ENCODE assay signal across 11 cellular contexts in genomic region chr7:127619681-127620405, GRCh38. TPM values are rescaled to one million over a fixed set of nuclear protein-coding genes. Genes with fewer than 3 reads are reported as not detected.
DNase-seq lines count a peak whose midpoint lies in the region; ATAC-seq, FAIRE-seq and TF ChIP-seq lines count a peak whose summit lies in the region.
"Had no signal": no experiment of that assay in that cellular context is flagged by ENCODE, and none has a peak within 500 bp of the region (broad histone marks: within the 10 kb centered on the region; RNA-seq: fewer than 3 reads in every experiment).

No MANE protein-coding gene starts in this region.

- no peak overlapping the region for H4K8ac ChIP-seq in H1 (ENCODE audit: extremely low read depth, insufficient read depth, low read length)

- no peak overlapping the region; a peak in 1 of 7 replicates for H3K9ac ChIP-seq in H1 (replicated peaks in 1 of 4; ENCODE audit: extremely low read depth in 1 of 4, low read depth in 3 of 4, low read length in 3 of 4)

- POLR2A ChIA-PET in H1 (lab: Charles Lee; ENCODE audit: partially characterized antibody) = interaction anchor here (0.6 to 2.1 kb wide), 7 partner anchors 9 to 44 kb away, joined by 4 to 14 read pairs (median 5); partner anchors contain the start of genes ARF5 and FSCN3

- no peaks in the 10 kb centered on the region for H3K79me1 ChIP-seq in H1 (ENCODE audit: low read depth, low read length)

- no peak overlapping the region for H4K5ac ChIP-seq in H1 (ENCODE audit: insufficient read length, low read depth, low read length)

- TF ChIP-seq RAD21 in H1 (IDR thresholded peaks at IDR 0.05 in 1 of 2, conservative IDR thresholded peaks at IDR 0.05 in 1 of 2; ENCODE audit: low read depth in 2 of 2, low read length in 2 of 2) = peak; percentile 16 to 33; a peak in 3 of 4 replicates

- ATAC-seq in pancreas = peak in 3 of 4 donors; percentile 34 to 76 (median 55)

- no peak overlapping the region for H2BK12ac ChIP-seq in H1 (ENCODE audit: low read depth, low read length)

- no peak overlapping the region for H3K56ac ChIP-seq in H1 (replicated peaks; ENCODE audit: insufficient read length, low read depth, low read length)

- 0 out of 3 replicates have a peak, but pooled peaks of 1 of the 2 experiments have one; percentile 24 for TF ChIP-seq POLR2A in H1 (IDR thresholded peaks at IDR 0.05; ENCODE audit: control extremely low read depth in 1 of 2, low read depth in 2 of 2, low read length in 2 of 2)

- no peak overlapping the region for H3K14ac ChIP-seq in H1 (ENCODE audit: insufficient read length)

- intact Hi-C loops in pancreas (cut with DNase I) = no loop called here

- H3K23me2 ChIP-seq in H1 (ENCODE audit: low read depth, low read length) = peaks cover 15% of the 10 kb centered on the region

- DNase-seq in NCI-H1092 treated with DMSO at 0.1 percent for 48 hours (lab: John Stamatoyannopoulos, UW) (peak; percentile 10), NCI-H1092 (lab: John Stamatoyannopoulos, UW) (no peak), H1 (ENCODE audit: low read depth in 1 of 2, low spot score in 2 of 2) (no peak), pancreas (no peak), NOMO-1 treated with dmso at 0.1 percent for 144 hours (lab: John Stamatoyannopoulos, UW; ENCODE audit: unreplicated experiment) (no peak), HuH-7.5 (ENCODE audit: low spot score) (no peak)
- DNase-seq: activated CD4-positive, alpha-beta T cell treated with anti-CD3 and anti-CD28 coated beads for 4 hours; erythroblast; islet precursor cell had no signal

- H3K4me3 ChIP-seq in H1 (ENCODE audit: extremely low read depth in 1 of 4, insufficient read depth in 2 of 4, low read depth in 3 of 4, low read length in 4 of 4) (peak overlapping the region; percentile 46 to 79 (median 70)), pancreas (no peak overlapping the region)

- H3K4me2 ChIP-seq in H1 (ENCODE audit: insufficient read depth in 1 of 2, low read depth in 2 of 2, low read length in 2 of 2) = peak overlapping the region; percentile 96 to 99

- no peak overlapping the region; the same call in 1 of the 2 replicates for H2BK5ac ChIP-seq in H1 (ENCODE audit: low read depth, low read length)

- H3K4ac ChIP-seq in H1 (replicated peaks; ENCODE audit: insufficient read length, low read depth, low read length) = no peak overlapping the region

- no peaks in the 10 kb centered on the region for H3K9me3 ChIP-seq in H1 (ENCODE audit: insufficient read depth in 2 of 2, low read depth in 1 of 2, low read length in 1 of 2)
- H3K9me3 ChIP-seq in pancreas = no peaks in the 10 kb centered on the region

- no peak overlapping the region for H2BK120ac ChIP-seq in H1 (replicated peaks; ENCODE audit: low read depth, low read length)

- TF ChIP-seq CTCF in H1 (IDR thresholded peaks at IDR 0.05; ENCODE audit: control extremely low read depth in 1 of 3, insufficient read depth in 1 of 3, low read depth in 1 of 3, low read length in 3 of 3) (peak; percentile 26 to 38 (median 36)), pancreas (IDR thresholded peaks at IDR 0.05) (no peak)

- no peak overlapping the region for H2AK5ac ChIP-seq in H1 (ENCODE audit: low read depth, low read length)

- peak overlapping the region; percentile 78 for H3K18ac ChIP-seq in H1 (ENCODE audit: extremely low read depth, low read length)

- H3K79me2 ChIP-seq in H1 (ENCODE audit: control insufficient read depth in 1 of 2, insufficient read depth in 2 of 2, low read length in 2 of 2) = no peaks in the 10 kb centered on the region

- CTCF ChIA-PET in H1 (lab: Charles Lee; ENCODE audit: partially characterized antibody) = interaction anchor here (0.7 to 9.2 kb wide), 23 partner anchors 8 to 316 kb away, joined by 3 to 115 read pairs (median 3); partner anchors contain the start of genes ARF5 and GCC1

- no peak overlapping the region for H3K23ac ChIP-seq in H1 (ENCODE audit: insufficient read length)

- H4K20me1 ChIP-seq in H1 (replicated peaks in 1 of 2; ENCODE audit: control insufficient read depth in 1 of 2, insufficient read depth in 2 of 2, low read length in 2 of 2) = no peaks in the 10 kb centered on the region

- H2BK20ac ChIP-seq in H1 (ENCODE audit: low read length) = no peak overlapping the region

- H3K27me3 ChIP-seq in H1 (replicated peaks in 1 of 4; ENCODE audit: control insufficient read depth in 3 of 4, extremely low read depth in 1 of 4, insufficient read depth in 3 of 4, low read length in 3 of 4) = peaks cover 9 to 31% (median 20%) of the 10 kb centered on the region in 4 experiments; a peak in 6 of 7 replicates
- H3K27me3 ChIP-seq in pancreas = peaks cover 0 to 8% (median 0%) of the 10 kb centered on the region in 4 donors

- no peak for TF ChIP-seq EP300 in H1 (IDR thresholded peaks at IDR 0.05; ENCODE audit: borderline replicate concordance in 1 of 2, low read depth in 2 of 2, low read length in 2 of 2)

- H3K36me3 ChIP-seq in H1 (ENCODE audit: control insufficient read depth in 2 of 4, insufficient read depth in 4 of 4, low read length in 3 of 4) (no peaks in the 10 kb centered on the region), pancreas (no peaks in the 10 kb centered on the region)

- peak overlapping the region; percentile 100 for H2AFZ ChIP-seq in H1 (ENCODE audit: low read length)

- FAIRE-seq in H1 (lab: Jason Lieb, UNC) (no peak), pancreas (lab: Jason Lieb, UNC) (no peak)

- H3K4me1 ChIP-seq in H1 (replicated peaks in 1 of 4; ENCODE audit: control insufficient read depth in 3 of 4, insufficient read depth in 4 of 4, low read length in 3 of 4) = peaks cover 0 to 7% (median 3%) of the 10 kb centered on the region in 4 experiments; a peak in 3 of 7 replicates
- H3K4me1 ChIP-seq in pancreas = no peaks in the 10 kb centered on the region

- H3K27ac ChIP-seq in H1 (ENCODE audit: low read depth, low read length) = no peak overlapping the region
- no peak overlapping the region for H3K27ac ChIP-seq in pancreas

- no peak overlapping the region for H4K91ac ChIP-seq in H1 (replicated peaks; ENCODE audit: insufficient read length, low read length)

- H2BK15ac ChIP-seq in H1 (ENCODE audit: low read length) = peak overlapping the region; percentile 47; the same call in 1 of the 2 replicates

- 27% methylated on average over 27 of the region's 27 CpGs; no CpG with 5 or more reads in 1 of the 2 experiments for WGBS in H1 (ENCODE audit: extremely low coverage in 1 of 2, insufficient coverage in 1 of 2, insufficient read length in 1 of 2, insufficient replicate concordance in 2 of 2, low coverage in 1 of 2, low lambda C conversion rate in 2 of 2, missing lambda C conversion rate in 1 of 2), 2 experiments
- WGBS in pancreas, 2 donors = 2 to 4% methylated on average over 27 of the region's 27 CpGs

RNA-seq across cellular contexts. Expression of gene PAX4, which starts 1.9 kb away (rescaled TPM):
- not detected in 2 replicates for total RNA-seq in H1 (2021; fragmentation: NEBNext Ultra II Directional; extraction: Animal tissue kit (Norgen Biotek cat#: 25700))
- polyA plus RNA-seq in H1 (2011; rRNA removed) (0.11 and 0.20 TPM in 2 replicates), pancreas (under 1 TPM in 1 of 2 donors, not detected in 1; 0.42 TPM)
- 0.08 TPM for polyA plus RNA-seq in H1 (2011; cell fraction: cytosol; rRNA removed)
- 0.43 TPM for polyA plus RNA-seq in H1 (2011; cell fraction: nucleus; rRNA removed)
- 0.17 TPM in 1 of 4 replicates, not detected in the others for polyA plus RNA-seq in H1 (2012, experiment 1 of 2)
- polyA plus RNA-seq in H1 (2012, experiment 2 of 2) = not detected
- polyA plus RNA-seq in H1 (2013, experiment 1 of 2) = 0.08 TPM
- 0.04 TPM for polyA plus RNA-seq in H1 (2013, experiment 2 of 2)
- polyA minus RNA-seq in H1 (2011; rRNA and poly(A)+ RNA removed) = not detected in 2 replicates
- polyA minus RNA-seq in H1 (2011; cell fraction: cytosol; rRNA and poly(A)+ RNA removed) = not detected
- not detected for polyA minus RNA-seq in H1 (2011; cell fraction: nucleus; rRNA and poly(A)+ RNA removed)
- total RNA-seq in pancreas = under 1 TPM in 2 of 6 donors, not detected in 4; 0.09 to 0.21 TPM
- total RNA-seq: A172; activated T-helper 1 cell treated with anti-CD3 and anti-CD28 coated beads, Interleukin-12 subunit alpha, Interleukin-12 subunit beta, Interleukin-2, Interleukin-4 antibody, amounts not matched to agents 30 ng/mL and 10 ng/mL and 1 ng/mL, durations not matched to agents 14 hours and 24 hours and 36 hours had no signal

RNA-seq across cellular contexts. Expression of gene FSCN3, which starts 26.3 kb away (rescaled TPM):
- 0.95 and 1.6 TPM in 2 replicates for total RNA-seq in H1 (2021; fragmentation: NEBNext Ultra II Directional; extraction: Animal tissue kit (Norgen Biotek cat#: 25700))
- polyA plus RNA-seq in H1 (2011; rRNA removed) = 0.45 and 0.78 TPM in 2 replicates
- 1.2 TPM for polyA plus RNA-seq in H1 (2011; cell fraction: cytosol; rRNA removed)
- 1.1 TPM for polyA plus RNA-seq in H1 (2011; cell fraction: nucleus; rRNA removed)
- 0.25 to 1.3 TPM (median 0.77 TPM) in 4 replicates for polyA plus RNA-seq in H1 (2012, experiment 1 of 2)
- polyA plus RNA-seq in H1 (2012, experiment 2 of 2) = 0.38 TPM
- 1.2 TPM for polyA plus RNA-seq in H1 (2013, experiment 1 of 2)
- 1.1 TPM for polyA plus RNA-seq in H1 (2013, experiment 2 of 2)
- polyA minus RNA-seq in H1 (2011; rRNA and poly(A)+ RNA removed) = 0.20 and 1.1 TPM in 2 replicates
- not detected for polyA minus RNA-seq in H1 (2011; cell fraction: cytosol; rRNA and poly(A)+ RNA removed)
- 1.4 TPM for polyA minus RNA-seq in H1 (2011; cell fraction: nucleus; rRNA and poly(A)+ RNA removed)
- total RNA-seq in pancreas = under 1 TPM in 3 of 6 donors, not detected in 3; 0.37 to 0.49 (median 0.41) TPM
- polyA plus RNA-seq in pancreas = under 1 TPM; 0.89 to 0.95 TPM

RNA-seq across cellular contexts. Expression of gene ARF5, which starts 31.6 kb away (rescaled TPM):
- 154 and 159 TPM in 2 replicates for total RNA-seq in H1 (2021; fragmentation: NEBNext Ultra II Directional; extraction: Animal tissue kit (Norgen Biotek cat#: 25700))
- polyA plus RNA-seq in H1 (2011; rRNA removed) = 579 and 614 TPM in 2 replicates
- 391 TPM for polyA plus RNA-seq in H1 (2011; cell fraction: cytosol; rRNA removed)
- polyA plus RNA-seq in H1 (2011; cell fraction: nucleus; rRNA removed) = 278 TPM
- 185 to 246 TPM (median 218 TPM) in 4 replicates for polyA plus RNA-seq in H1 (2012, experiment 1 of 2)
- 258 TPM for polyA plus RNA-seq in H1 (2012, experiment 2 of 2)
- 109 TPM for polyA plus RNA-seq in H1 (2013, experiment 1 of 2)
- 113 TPM for polyA plus RNA-seq in H1 (2013, experiment 2 of 2)
- 72.4 and 83.6 TPM in 2 replicates for polyA minus RNA-seq in H1 (2011; rRNA and poly(A)+ RNA removed)
- polyA minus RNA-seq in H1 (2011; cell fraction: cytosol; rRNA and poly(A)+ RNA removed) = 73.8 TPM
- 70.7 TPM for polyA minus RNA-seq in H1 (2011; cell fraction: nucleus; rRNA and poly(A)+ RNA removed)
- total RNA-seq in pancreas = 10 to 100 TPM; 71.0 to 86.4 (median 76.8) TPM
- polyA plus RNA-seq in pancreas = 100 to 1,000 TPM; 160 to 207 TPM

RNA-seq across cellular contexts. Expression of gene SND1, which starts 32.2 kb away (rescaled TPM):
- total RNA-seq in H1 (2021; fragmentation: NEBNext Ultra II Directional; extraction: Animal tissue kit (Norgen Biotek cat#: 25700)) = 259 and 290 TPM in 2 replicates
- 122 and 133 TPM in 2 replicates for polyA plus RNA-seq in H1 (2011; rRNA removed)
- 170 TPM for polyA plus RNA-seq in H1 (2011; cell fraction: cytosol; rRNA removed)
- polyA plus RNA-seq in H1 (2011; cell fraction: nucleus; rRNA removed) = 194 TPM
- 233 to 246 TPM (median 241 TPM) in 4 replicates for polyA plus RNA-seq in H1 (2012, experiment 1 of 2)
- 194 TPM for polyA plus RNA-seq in H1 (2012, experiment 2 of 2)
- polyA plus RNA-seq in H1 (2013, experiment 1 of 2) = 168 TPM
- 154 TPM for polyA plus RNA-seq in H1 (2013, experiment 2 of 2)
- 300 and 346 TPM in 2 replicates for polyA minus RNA-seq in H1 (2011; rRNA and poly(A)+ RNA removed)
- polyA minus RNA-seq in H1 (2011; cell fraction: cytosol; rRNA and poly(A)+ RNA removed) = 213 TPM
- 290 TPM for polyA minus RNA-seq in H1 (2011; cell fraction: nucleus; rRNA and poly(A)+ RNA removed)
- total RNA-seq in pancreas = 100 to 1,000 TPM; 206 to 308 (median 258) TPM
- 100 to 1,000 TPM in 1 of 2 donors, 10 to 100 TPM in 1; 84.1 to 132 TPM for polyA plus RNA-seq in pancreas

RNA-seq across cellular contexts. Expression of gene GCC1, which starts 34.4 kb away (rescaled TPM):
- 14.7 and 15.0 TPM in 2 replicates for total RNA-seq in H1 (2021; fragmentation: NEBNext Ultra II Directional; extraction: Animal tissue kit (Norgen Biotek cat#: 25700))
- polyA plus RNA-seq in H1 (2011; rRNA removed) = 3.3 and 4.6 TPM in 2 replicates
- 6.0 TPM for polyA plus RNA-seq in H1 (2011; cell fraction: cytosol; rRNA removed)
- polyA plus RNA-seq in H1 (2011; cell fraction: nucleus; rRNA removed) = 4.3 TPM
- 10.9 to 11.3 TPM (median 11.0 TPM) in 4 replicates for polyA plus RNA-seq in H1 (2012, experiment 1 of 2)
- 2.1 TPM for polyA plus RNA-seq in H1 (2012, experiment 2 of 2)
- polyA plus RNA-seq in H1 (2013, experiment 1 of 2) = 5.6 TPM
- polyA plus RNA-seq in H1 (2013, experiment 2 of 2) = 5.4 TPM
- 9.9 and 13.4 TPM in 2 replicates for polyA minus RNA-seq in H1 (2011; rRNA and poly(A)+ RNA removed)
- 8.1 TPM for polyA minus RNA-seq in H1 (2011; cell fraction: cytosol; rRNA and poly(A)+ RNA removed)
- polyA minus RNA-seq in H1 (2011; cell fraction: nucleus; rRNA and poly(A)+ RNA removed) = 8.7 TPM
- 10 to 100 TPM in 1 of 6 donors, 1 to 10 TPM in 5; 6.5 to 12.2 (median 7.0) TPM for total RNA-seq in pancreas
- 1 to 10 TPM; 4.3 to 4.6 TPM for polyA plus RNA-seq in pancreas

Comparison
In these comparisons a context has a peak if more than half of its experiments do, and no peak if none do; other contexts are left out.
1. H3K4me3 ChIP-seq: peak in H1 (4 of 4); none in pancreas (0 of 4).
2. CTCF ChIP-seq: peak in H1 (3 of 3); none in pancreas (0 of 4).